26 cellular contexts compared by ENCODE assay signal in genomic region chr16:89831810-89832328, GRCh38. TPM values are rescaled to one million over a fixed set of nuclear protein-coding genes. Genes with fewer than 3 reads are reported as not detected.
"Had no signal": no experiment of that assay in that cellular context is flagged by ENCODE, and none has a peak within 500 bp of the region (broad histone marks: within the 10 kb centered on the region; RNA-seq: fewer than 3 reads in every experiment).

No MANE protein-coding gene starts in this region.

- H3K9me3 Mint-ChIP-seq: activated T-cell treated with anti-CD3 and anti-CD28 coated beads, Interleukin-2, amount 50 U/mL, for 72 hours; activated T-helper 2 cell treated with anti-CD3 and anti-CD28 coated beads, Interferon-gamma antibody, Interleukin-2, Interleukin-4, amounts not matched to agents 10 μg/mL and 5 μg/mL and 100 μg/mL, durations not matched to agents 14 hours and 24 hours and 36 hours; central memory CD8-positive, alpha-beta T cell; T-cell had no signal

- ATAC-seq: activated T-cell treated with anti-CD3 and anti-CD28 coated beads, Interleukin-2, amount 50 U/mL, for 72 hours; body of pancreas; Right ventricle myocardium inferior; T-cell had no signal

- H3K27ac ChIP-seq: ascending aorta, body of pancreas, SK-N-MC, VCaP had no signal

- H3K27me3 Mint-ChIP-seq: central memory CD8-positive, alpha-beta T cell had no signal

- H3K36me3 Mint-ChIP-seq: T-cell had no signal

- H3K4me3 ChIP-seq: ascending aorta, body of pancreas, SK-N-MC had no signal

- DNase-seq: activated CD4-positive, alpha-beta memory T cell treated with anti-CD3 and anti-CD28 coated beads, Interleukin-2, amount 10 ng/mL, durations not matched to agents 7 days and 5 days; activated CD4-positive, alpha-beta T cell treated with anti-CD3 and anti-CD28 coated beads, Interleukin-2, amount 50 U/mL, for 1 hour; activated CD4-positive, CD25-positive, alpha-beta regulatory T cell; activated gamma-delta T cell treated with Interleukin-2 at 50 U/mL for 16 hours; activated naive CD4-positive, alpha-beta T cell treated with anti-CD3 and anti-CD28 coated beads, Interleukin-2, amount 50 U/mL, for 16 hours; activated T-cell treated with anti-CD3 and anti-CD28 coated beads for 4 hours; activated T-cell treated with anti-CD3 and anti-CD28 coated beads, Interleukin-2, amount 50 U/mL, for 72 hours; amniotic stem cell; body of pancreas; KG1; NCI-H1048; NCI-H1417; NCI-H1930; NCI-H345; NCI-H510A treated with DMSO at 0.1 percent for 48 hours; NCI-H748 treated with DMSO at 0.1 percent for 48 hours; T-cell; T-helper 2 cell; T1000 had no signal

- H3K27ac Mint-ChIP-seq: activated CD4-positive, alpha-beta memory T cell treated with anti-CD3 and anti-CD28 coated beads, Interleukin-2, amount 10 ng/mL, durations not matched to agents 7 days and 5 days; activated T-cell treated with anti-CD3 and anti-CD28 coated beads, Interleukin-2, amount 50 U/mL, for 72 hours; activated T-helper 2 cell treated with anti-CD3 and anti-CD28 coated beads, Interferon-gamma antibody, Interleukin-2, Interleukin-4, amounts not matched to agents 10 μg/mL and 5 μg/mL and 100 μg/mL, durations not matched to agents 14 hours and 24 hours and 36 hours; T-cell had no signal

- H3K27me3 ChIP-seq: ascending aorta, body of pancreas had no signal

- H3K9me3 ChIP-seq: ascending aorta, body of pancreas had no signal

- H3K36me3 ChIP-seq: ascending aorta had no signal

- FAIRE-seq: TTC549 had no signal

- H3K4me3 Mint-ChIP-seq: activated CD4-positive, alpha-beta memory T cell treated with anti-CD3 and anti-CD28 coated beads, Interleukin-2, amount 10 ng/mL, durations not matched to agents 7 days and 5 days; activated T-cell treated with anti-CD3 and anti-CD28 coated beads, Interleukin-2, amount 50 U/mL, for 72 hours; central memory CD8-positive, alpha-beta T cell; T-cell had no signal

RNA-seq across cellular contexts. Expression of gene SPIRE2, which starts 3.6 kb away (rescaled TPM):
- total RNA-seq: ascending aorta had no signal
